1 cellular context compared by ENCODE assay signal in genomic region chr1:148334339-148335130, GRCh38.
A peak's percentile ranks its signal among the peaks of the same experiment; 100 is the strongest.
TF ChIP-seq lines count a peak whose summit lies in the region.

No MANE protein-coding gene starts in this region.

TF ChIP-seq in K562, 482 proteins besides CTCF, POLR2A, EP300 and RAD21 (continued from another document and continues in another):
- TF ChIP-seq, protein P1, sequence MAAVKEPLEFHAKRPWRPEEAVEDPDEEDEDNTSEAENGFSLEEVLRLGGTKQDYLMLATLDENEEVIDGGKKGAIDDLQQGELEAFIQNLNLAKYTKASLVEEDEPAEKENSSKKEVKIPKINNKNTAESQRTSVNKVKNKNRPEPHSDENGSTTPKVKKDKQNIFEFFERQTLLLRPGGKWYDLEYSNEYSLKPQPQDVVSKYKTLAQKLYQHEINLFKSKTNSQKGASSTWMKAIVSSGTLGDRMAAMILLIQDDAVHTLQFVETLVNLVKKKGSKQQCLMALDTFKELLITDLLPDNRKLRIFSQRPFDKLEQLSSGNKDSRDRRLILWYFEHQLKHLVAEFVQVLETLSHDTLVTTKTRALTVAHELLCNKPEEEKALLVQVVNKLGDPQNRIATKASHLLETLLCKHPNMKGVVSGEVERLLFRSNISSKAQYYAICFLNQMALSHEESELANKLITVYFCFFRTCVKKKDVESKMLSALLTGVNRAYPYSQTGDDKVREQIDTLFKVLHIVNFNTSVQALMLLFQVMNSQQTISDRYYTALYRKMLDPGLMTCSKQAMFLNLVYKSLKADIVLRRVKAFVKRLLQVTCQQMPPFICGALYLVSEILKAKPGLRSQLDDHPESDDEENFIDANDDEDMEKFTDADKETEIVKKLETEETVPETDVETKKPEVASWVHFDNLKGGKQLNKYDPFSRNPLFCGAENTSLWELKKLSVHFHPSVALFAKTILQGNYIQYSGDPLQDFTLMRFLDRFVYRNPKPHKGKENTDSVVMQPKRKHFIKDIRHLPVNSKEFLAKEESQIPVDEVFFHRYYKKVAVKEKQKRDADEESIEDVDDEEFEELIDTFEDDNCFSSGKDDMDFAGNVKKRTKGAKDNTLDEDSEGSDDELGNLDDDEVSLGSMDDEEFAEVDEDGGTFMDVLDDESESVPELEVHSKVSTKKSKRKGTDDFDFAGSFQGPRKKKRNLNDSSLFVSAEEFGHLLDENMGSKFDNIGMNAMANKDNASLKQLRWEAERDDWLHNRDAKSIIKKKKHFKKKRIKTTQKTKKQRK (IDR thresholded peaks at IDR 0.05; ENCODE audit: borderline replicate concordance, low read depth, low read length): no peak
- TF ChIP-seq KLF16 (IDR thresholded peaks at IDR 0.05) (peak; percentile 63; the same call in 1 of the 2 replicates), CBX1 (IDR thresholded peaks at IDR 0.05; ENCODE audit: low read depth) (peak; percentile 100), POLR2H (tag; IDR thresholded peaks at IDR 0.05; ENCODE audit: low read depth) (peak; percentile 99), HNRNPL (IDR thresholded peaks at IDR 0.05; ENCODE audit: low read depth, low read length) (peak; percentile 92), CEBPB (tag; IDR thresholded peaks at IDR 0.05) (peak; percentile 95), GTF2A2 (tag; IDR thresholded peaks at IDR 0.05) (peak; percentile 99), NFATC3 (IDR thresholded peaks at IDR 0.05) (peak; percentile 78; the same call in 1 of the 2 replicates), CC2D1A (IDR thresholded peaks at IDR 0.05) (no peak), GATAD2A (IDR thresholded peaks at IDR 0.05) (no peak), CBFA2T2 (conservative IDR thresholded peaks at IDR 0.05) (0 out of 2 replicates have a peak, but pooled peaks have one; percentile 14), NFIC (IDR thresholded peaks at IDR 0.05) (peak; percentile 77), ZNF444 (CRISPR knock-in tag; IDR thresholded peaks at IDR 0.05) (peak; percentile 89), BRF2 (IDR thresholded peaks at IDR 0.05; ENCODE audit: borderline replicate concordance, insufficient read depth, insufficient read length) (no peak), PTRF (tag; IDR thresholded peaks at IDR 0.05) (no peak), DPF2 (IDR thresholded peaks at IDR 0.05) (peak; percentile 47; the same call in 1 of the 2 replicates), KLF6 (CRISPR knock-in tag; IDR thresholded peaks at IDR 0.05; ENCODE audit: borderline replicate concordance) (peak; percentile 67), U2AF2 (optimal IDR thresholded peaks at IDR 0.05; ENCODE audit: low read depth, low read length) (no peak), SAP30 (IDR thresholded peaks at IDR 0.05; ENCODE audit: borderline replicate concordance, insufficient read depth, low read depth, low read length, poor library complexity, severe bottlenecking) (no peak)
- TF ChIP-seq, protein P2, sequence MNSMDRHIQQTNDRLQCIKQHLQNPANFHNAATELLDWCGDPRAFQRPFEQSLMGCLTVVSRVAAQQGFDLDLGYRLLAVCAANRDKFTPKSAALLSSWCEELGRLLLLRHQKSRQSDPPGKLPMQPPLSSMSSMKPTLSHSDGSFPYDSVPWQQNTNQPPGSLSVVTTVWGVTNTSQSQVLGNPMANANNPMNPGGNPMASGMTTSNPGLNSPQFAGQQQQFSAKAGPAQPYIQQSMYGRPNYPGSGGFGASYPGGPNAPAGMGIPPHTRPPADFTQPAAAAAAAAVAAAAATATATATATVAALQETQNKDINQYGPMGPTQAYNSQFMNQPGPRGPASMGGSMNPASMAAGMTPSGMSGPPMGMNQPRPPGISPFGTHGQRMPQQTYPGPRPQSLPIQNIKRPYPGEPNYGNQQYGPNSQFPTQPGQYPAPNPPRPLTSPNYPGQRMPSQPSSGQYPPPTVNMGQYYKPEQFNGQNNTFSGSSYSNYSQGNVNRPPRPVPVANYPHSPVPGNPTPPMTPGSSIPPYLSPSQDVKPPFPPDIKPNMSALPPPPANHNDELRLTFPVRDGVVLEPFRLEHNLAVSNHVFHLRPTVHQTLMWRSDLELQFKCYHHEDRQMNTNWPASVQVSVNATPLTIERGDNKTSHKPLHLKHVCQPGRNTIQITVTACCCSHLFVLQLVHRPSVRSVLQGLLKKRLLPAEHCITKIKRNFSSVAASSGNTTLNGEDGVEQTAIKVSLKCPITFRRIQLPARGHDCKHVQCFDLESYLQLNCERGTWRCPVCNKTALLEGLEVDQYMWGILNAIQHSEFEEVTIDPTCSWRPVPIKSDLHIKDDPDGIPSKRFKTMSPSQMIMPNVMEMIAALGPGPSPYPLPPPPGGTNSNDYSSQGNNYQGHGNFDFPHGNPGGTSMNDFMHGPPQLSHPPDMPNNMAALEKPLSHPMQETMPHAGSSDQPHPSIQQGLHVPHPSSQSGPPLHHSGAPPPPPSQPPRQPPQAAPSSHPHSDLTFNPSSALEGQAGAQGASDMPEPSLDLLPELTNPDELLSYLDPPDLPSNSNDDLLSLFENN (IDR thresholded peaks at IDR 0.05; ENCODE audit: low read depth in 2 of 2, low read length in 2 of 2): peak in 1 of 2 experiments; percentile 100; a peak in 2 of 4 replicates
- TF ChIP-seq, protein P3, sequence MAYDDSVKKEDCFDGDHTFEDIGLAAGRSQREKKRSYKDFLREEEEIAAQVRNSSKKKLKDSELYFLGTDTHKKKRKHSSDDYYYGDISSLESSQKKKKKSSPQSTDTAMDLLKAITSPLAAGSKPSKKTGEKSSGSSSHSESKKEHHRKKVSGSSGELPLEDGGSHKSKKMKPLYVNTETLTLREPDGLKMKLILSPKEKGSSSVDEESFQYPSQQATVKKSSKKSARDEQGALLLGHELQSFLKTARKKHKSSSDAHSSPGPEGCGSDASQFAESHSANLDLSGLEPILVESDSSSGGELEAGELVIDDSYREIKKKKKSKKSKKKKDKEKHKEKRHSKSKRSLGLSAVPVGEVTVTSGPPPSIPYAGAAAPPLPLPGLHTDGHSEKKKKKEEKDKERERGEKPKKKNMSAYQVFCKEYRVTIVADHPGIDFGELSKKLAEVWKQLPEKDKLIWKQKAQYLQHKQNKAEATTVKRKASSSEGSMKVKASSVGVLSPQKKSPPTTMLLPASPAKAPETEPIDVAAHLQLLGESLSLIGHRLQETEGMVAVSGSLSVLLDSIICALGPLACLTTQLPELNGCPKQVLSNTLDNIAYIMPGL (CRISPR knock-in tag; IDR thresholded peaks at IDR 0.05): peak; percentile 80; the same call in 1 of the 2 replicates
- TF ChIP-seq, protein P4, sequence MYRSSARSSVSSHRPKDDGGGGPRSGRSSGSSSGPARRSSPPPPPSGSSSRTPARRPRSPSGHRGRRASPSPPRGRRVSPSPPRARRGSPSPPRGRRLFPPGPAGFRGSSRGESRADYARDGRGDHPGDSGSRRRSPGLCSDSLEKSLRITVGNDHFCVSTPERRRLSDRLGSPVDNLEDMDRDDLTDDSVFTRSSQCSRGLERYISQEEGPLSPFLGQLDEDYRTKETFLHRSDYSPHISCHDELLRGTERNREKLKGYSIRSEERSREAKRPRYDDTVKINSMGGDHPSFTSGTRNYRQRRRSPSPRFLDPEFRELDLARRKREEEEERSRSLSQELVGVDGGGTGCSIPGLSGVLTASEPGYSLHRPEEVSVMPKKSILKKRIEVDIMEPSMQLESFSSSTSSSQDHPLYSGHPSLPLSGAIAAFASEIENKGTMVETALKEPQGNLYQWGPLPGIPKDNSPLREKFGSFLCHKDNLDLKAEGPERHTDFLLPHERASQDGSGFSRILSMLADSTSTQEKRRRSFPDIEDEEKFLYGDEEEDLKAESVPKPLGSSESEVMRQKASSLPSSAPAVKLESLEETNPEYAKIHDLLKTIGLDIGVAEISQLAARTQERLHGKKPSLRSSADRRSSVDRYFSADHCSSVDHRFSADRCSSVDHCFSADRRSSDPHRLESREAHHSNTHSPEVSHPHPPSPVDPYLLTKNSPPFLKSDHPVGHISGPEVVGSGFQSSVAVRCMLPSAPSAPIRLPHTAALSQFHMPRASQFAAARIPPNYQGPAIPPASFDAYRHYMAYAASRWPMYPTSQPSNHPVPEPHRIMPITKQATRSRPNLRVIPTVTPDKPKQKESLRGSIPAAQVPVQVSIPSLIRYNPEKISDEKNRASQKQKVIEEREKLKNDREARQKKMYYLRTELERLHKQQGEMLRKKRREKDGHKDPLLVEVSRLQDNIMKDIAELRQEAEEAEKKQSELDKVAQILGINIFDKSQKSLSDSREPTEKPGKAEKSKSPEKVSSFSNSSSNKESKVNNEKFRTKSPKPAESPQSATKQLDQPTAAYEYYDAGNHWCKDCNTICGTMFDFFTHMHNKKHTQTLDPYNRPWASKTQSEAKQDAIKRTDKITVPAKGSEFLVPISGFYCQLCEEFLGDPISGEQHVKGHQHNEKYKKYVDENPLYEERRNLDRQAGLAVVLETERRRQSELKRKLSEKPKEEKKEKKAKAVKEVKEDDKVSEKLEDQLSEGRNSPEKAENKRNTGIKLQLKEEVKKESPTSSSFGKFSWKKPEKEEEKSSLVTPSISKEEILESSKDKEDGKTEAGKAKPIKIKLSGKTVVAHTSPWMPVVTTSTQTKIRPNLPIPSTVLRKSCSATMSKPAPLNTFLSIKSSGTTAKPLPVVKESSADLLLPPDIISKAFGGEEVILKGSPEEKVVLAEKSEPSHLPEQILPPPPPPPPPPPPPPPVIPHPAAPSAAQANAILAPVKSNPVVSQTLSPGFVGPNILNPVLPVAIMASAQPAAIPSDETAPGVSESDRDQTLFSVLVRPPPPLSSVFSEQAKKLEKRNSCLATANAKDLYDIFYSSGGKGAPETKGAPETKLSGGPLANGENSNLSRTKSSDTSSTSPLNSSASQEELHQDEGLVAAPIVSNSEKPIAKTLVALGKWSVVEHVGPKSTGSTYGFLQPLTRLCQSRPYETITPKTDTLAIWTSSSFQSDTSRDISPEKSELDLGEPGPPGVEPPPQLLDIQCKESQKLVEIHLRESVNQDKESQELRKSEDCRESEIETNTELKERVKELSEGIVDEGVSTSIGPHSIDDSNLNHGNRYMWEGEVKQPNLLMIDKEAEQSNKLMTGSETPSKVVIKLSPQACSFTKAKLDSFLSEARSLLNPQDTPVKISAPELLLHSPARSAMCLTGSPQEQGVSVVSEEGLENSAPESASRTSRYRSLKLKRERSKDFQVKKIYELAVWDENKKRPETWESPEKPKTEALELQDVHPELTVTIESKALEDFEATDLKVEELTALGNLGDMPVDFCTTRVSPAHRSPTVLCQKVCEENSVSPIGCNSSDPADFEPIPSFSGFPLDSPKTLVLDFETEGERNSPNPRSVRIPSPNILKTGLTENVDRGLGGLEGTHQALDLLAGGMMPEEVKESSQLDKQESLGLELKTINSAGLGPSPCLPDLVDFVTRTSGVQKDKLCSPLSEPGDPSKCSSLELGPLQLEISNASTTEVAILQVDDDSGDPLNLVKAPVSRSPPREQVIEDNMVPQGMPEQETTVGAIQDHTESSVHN (IDR thresholded peaks at IDR 0.05; ENCODE audit: borderline replicate concordance in 1 of 2, low read depth in 1 of 2): peak in 1 of 2 experiments; percentile 96; a peak in 2 of 4 replicates
- TF ChIP-seq, protein P5, sequence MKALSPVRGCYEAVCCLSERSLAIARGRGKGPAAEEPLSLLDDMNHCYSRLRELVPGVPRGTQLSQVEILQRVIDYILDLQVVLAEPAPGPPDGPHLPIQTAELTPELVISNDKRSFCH (CRISPR knock-in tag; IDR thresholded peaks at IDR 0.05): no peak
- TF ChIP-seq, protein P5 (tag; IDR thresholded peaks at IDR 0.05): peak; percentile 60; the same call in 1 of the 2 replicates
